21 cellular contexts compared by ENCODE assay signal in genomic region chr15:62966294-62966693, GRCh38.
"Had no signal": no experiment of that assay in that cellular context is flagged by ENCODE, and none has a peak within 500 bp of the region (broad histone marks: within the 10 kb centered on the region; RNA-seq: fewer than 3 reads in every experiment).

No MANE protein-coding gene starts in this region.

- H3K27me3 ChIP-seq: SJSA1 had no signal

- H3K4me3 ChIP-seq: SJSA1, SK-N-MC had no signal

- H3K27ac ChIP-seq: SJSA1, SK-N-MC had no signal

- H3K9me3 ChIP-seq: SJSA1 had no signal

- DNase-seq: IMR-90, Karpas-422, KG1, MM.1S, NCI-H1092 treated with DMSO at 0.1 percent for 48 hours, NCI-H1436, NCI-H187, NCI-H2029, NCI-H2081 treated with DMSO at 0.1 percent for 48 hours, NCI-H2171, NCI-H226, NCI-H446, NCI-H510A, NCI-H524 treated with DMSO at 0.1 percent for 48 hours, NCI-H69, NCI-H774, Right ventricle myocardium superior, RPMI8226, SIG-M5 had no signal

- H3K36me3 ChIP-seq: SJSA1 had no signal
